23 cellular contexts compared by ENCODE assay signal in the genomic region with DNA sequence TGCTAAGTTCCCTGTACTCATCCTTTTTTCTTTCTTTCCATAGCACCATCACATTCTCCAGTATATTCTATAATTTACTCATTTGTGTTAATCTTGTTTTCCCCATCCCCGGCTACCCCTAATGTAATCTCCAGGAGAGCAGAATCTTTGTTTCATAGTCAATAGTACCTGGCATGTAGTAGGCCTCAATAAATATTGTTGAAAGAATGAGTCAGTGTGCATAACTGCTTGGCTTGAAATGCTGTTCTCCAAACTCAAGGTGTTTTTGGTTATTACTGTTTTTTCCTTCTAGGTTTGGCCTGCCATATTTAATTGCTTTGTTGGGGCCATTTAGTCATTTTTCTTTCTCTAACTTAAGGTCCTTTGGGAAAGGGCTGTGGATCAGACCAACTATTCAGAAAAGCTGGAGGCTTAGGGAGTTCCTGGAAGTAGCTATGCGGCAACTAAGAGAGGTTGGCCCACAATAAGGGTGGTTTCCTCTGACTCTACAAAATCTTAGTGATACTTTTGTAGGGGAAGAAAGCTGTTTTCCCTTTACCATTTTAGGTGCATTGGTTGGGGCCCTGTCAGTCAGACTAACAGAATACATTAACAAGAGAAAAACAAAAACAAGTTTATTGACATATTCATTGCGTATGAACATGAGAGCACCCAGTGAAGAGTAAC. TPM values are rescaled to one million over a fixed set of nuclear protein-coding genes. Genes with fewer than 3 reads are reported as not detected.
DNase-seq lines count a peak whose midpoint lies in the region; ATAC-seq, FAIRE-seq and TF ChIP-seq lines count a peak whose summit lies in the region.
"Had no signal": no experiment of that assay in that cellular context is flagged by ENCODE, and none has a peak within 500 bp of the region (broad histone marks: within the 10 kb centered on the region; RNA-seq: fewer than 3 reads in every experiment).

No MANE protein-coding gene starts in this region.

- H3K27me3 ChIP-seq in right lobe of liver (no peaks in the 10 kb centered on the region), HepG2 (ENCODE audit: control insufficient read depth in 1 of 2, insufficient read depth in 2 of 2, low read length in 2 of 2) (no peaks in the 10 kb centered on the region; a peak in 1 of 5 replicates), mammary epithelial cell (ENCODE audit: insufficient read depth, low read length) (no peaks in the 10 kb centered on the region)
- H3K27me3 ChIP-seq: ascending aorta, colonic mucosa, Peyer's patch had no signal

- WGBS in right lobe of liver (ENCODE audit: insufficient coverage, low coverage, low lambda C conversion rate, missing lambda C conversion rate), result 52% methylated on average over 3 of the region's 3 CpGs
- 93% methylated on average over 3 of the region's 3 CpGs for WGBS in HepG2 (ENCODE audit: low lambda C conversion rate)
- WGBS in mammary epithelial cell (ENCODE audit: low coverage, missing lambda C conversion rate), result 77% methylated on average over 3 of the region's 3 CpGs

- H3K4me2 ChIP-seq in HepG2 (ENCODE audit: low read depth, low read length) (no peak overlapping the region), mammary epithelial cell (ENCODE audit: insufficient read depth, low read depth, low read length) (no peak overlapping the region)
- H3K4me2 ChIP-seq: SK-N-SH had no signal

- no peaks in the 10 kb centered on the region for H4K20me1 ChIP-seq in HepG2 (ENCODE audit: insufficient read depth, low read length)
- no peaks in the 10 kb centered on the region for H4K20me1 ChIP-seq in mammary epithelial cell (ENCODE audit: insufficient read depth, low read length)

- CTCF ChIA-PET in HepG2 (lab: Yijun Ruan, JAX; ENCODE audit: low intra/inter-chr PET ratio, low total read pairs), result no interaction called here
- CTCF ChIA-PET in mammary epithelial cell (lab: Charles Lee; ENCODE audit: low non-redundant PET), result no interaction called here

- BruUV-seq in HepG2 (replicated peaks; lab: Mats Ljungman, UMichigan) (no TSS peak), mammary epithelial cell (replicated peaks; lab: Mats Ljungman, UMichigan) (no TSS peak)

- dilution Hi-C loops in mammary epithelial cell (cut with HindIII; ENCODE audit: low sequenced_read_pairs), result no loop called here

- peak overlapping the region; percentile 42 for H3K4me3 Mint-ChIP-seq in natural killer cell

- H3K79me2 ChIP-seq in HepG2 (ENCODE audit: insufficient read depth, low read length), result no peaks in the 10 kb centered on the region
- no peaks in the 10 kb centered on the region for H3K79me2 ChIP-seq in mammary epithelial cell (ENCODE audit: insufficient read depth, low read length)

- no peaks in the 10 kb centered on the region for H3K36me3 ChIP-seq in right lobe of liver
- H3K36me3 ChIP-seq in HepG2 (replicated peaks in 1 of 2; ENCODE audit: control insufficient read depth in 1 of 2, insufficient read depth in 2 of 2, low read length in 2 of 2), result no peaks in the 10 kb centered on the region
- H3K36me3 ChIP-seq in mammary epithelial cell (ENCODE audit: insufficient read depth, low read length), result no peaks in the 10 kb centered on the region
- H3K36me3 ChIP-seq: colonic mucosa, Peyer's patch had no signal

- H3K4me1 ChIP-seq in right lobe of liver (peaks cover 0 to 21% (median 0%) of the 10 kb centered on the region in 4 donors), HepG2 (ENCODE audit: insufficient read depth, low read length) (peaks cover 14% of the 10 kb centered on the region), mammary epithelial cell (ENCODE audit: insufficient read depth, low read length) (peaks cover 43% of the 10 kb centered on the region)
- H3K4me1 ChIP-seq: colonic mucosa had no signal

- no peak for TF ChIP-seq EP300 in HepG2 (IDR thresholded peaks at IDR 0.05; ENCODE audit: low read depth in 2 of 2, low read length in 2 of 2)
- TF ChIP-seq EP300 in HepG2 (CRISPR knock-in tag; IDR thresholded peaks at IDR 0.05; ENCODE audit: borderline replicate concordance), result no peak

- H3K4me3 ChIP-seq in right lobe of liver (no peak overlapping the region), HepG2 (replicated peaks in 1 of 3; ENCODE audit: insufficient read depth in 1 of 3, low read depth in 2 of 3, low read length in 3 of 3) (no peak overlapping the region), mammary epithelial cell (replicated peaks in 1 of 3; ENCODE audit: insufficient read depth in 1 of 3, low read depth in 2 of 3, low read length in 3 of 3) (no peak overlapping the region)
- H3K4me3 ChIP-seq: ascending aorta, colonic mucosa, Peyer's patch had no signal

- TF ChIP-seq RAD21 in HepG2 (CRISPR knock-in tag; IDR thresholded peaks at IDR 0.05), result no peak

- H3K36me3 Mint-ChIP-seq in natural killer cell, result no peaks in the 10 kb centered on the region

- TF ChIP-seq CTCF in right lobe of liver (IDR thresholded peaks at IDR 0.05) (no peak), HepG2 (CRISPR knock-in tag; IDR thresholded peaks at IDR 0.05) (no peak), mammary epithelial cell (conservative IDR thresholded peaks at IDR 0.05 in 1 of 2, IDR thresholded peaks at IDR 0.05 in 1 of 2; ENCODE audit: extremely low read depth in 1 of 2, insufficient read depth in 1 of 2, low read depth in 1 of 2, low read length in 2 of 2) (no peak), natural killer cell (IDR thresholded peaks at IDR 0.05) (no peak)

- intact Hi-C loops in right lobe of liver (cut with DNase I) (no loop called here), HepG2 (cut with micrococcal nuclease; ENCODE audit: unreplicated experiment) (no loop called here), mammary epithelial cell (cut with micrococcal nuclease) (no loop called here), natural killer cell (cut with micrococcal nuclease) (loop anchor here (5.0 kb wide), 1 partner anchor 34 kb away; no protein-coding TSS in a partner anchor)

- in situ Hi-C loops in HepG2 (cut with HindIII; ENCODE audit: extremely low pct_ligation_motif_present, low pct_unique_long_range_greater_than_20kb), result no loop called here
- in situ Hi-C loops in mammary epithelial cell (cut with MboI; ENCODE audit: low sequenced_read_pairs in 2 of 2), result no loop called here

- peak overlapping the region; percentile 73 to 87 for H3K27ac Mint-ChIP-seq in natural killer cell
- H3K27ac Mint-ChIP-seq: activated T-helper 2 cell treated with anti-CD3 and anti-CD28 coated beads, Interferon-gamma antibody, Interleukin-2, Interleukin-4, amounts not matched to agents 10 μg/mL and 5 μg/mL and 100 μg/mL, durations not matched to agents 14 hours and 24 hours and 36 hours had no signal

- no peak overlapping the region for H3K9ac ChIP-seq in HepG2 (ENCODE audit: insufficient read depth, low read depth, low read length)
- no peak overlapping the region for H3K9ac ChIP-seq in mammary epithelial cell (ENCODE audit: insufficient read depth, low read length)
- H3K9ac ChIP-seq: SK-N-SH had no signal

- H3K9me3 Mint-ChIP-seq in natural killer cell, result no peaks in the 10 kb centered on the region
- H3K9me3 Mint-ChIP-seq: activated T-helper 2 cell treated with anti-CD3 and anti-CD28 coated beads, Interferon-gamma antibody, Interleukin-2, Interleukin-4, amounts not matched to agents 10 μg/mL and 5 μg/mL and 100 μg/mL, durations not matched to agents 14 hours and 24 hours and 36 hours had no signal

- H3K27ac ChIP-seq in right lobe of liver, result no peak overlapping the region
- H3K27ac ChIP-seq in HepG2 (ENCODE audit: extremely low read length, insufficient read depth, low read length), result no peak overlapping the region
- H3K27ac ChIP-seq in mammary epithelial cell (ENCODE audit: insufficient read depth, low read depth, low read length), result no peak overlapping the region
- H3K27ac ChIP-seq: ascending aorta, colonic mucosa, Peyer's patch had no signal

- H3K9me3 ChIP-seq in right lobe of liver (no peaks in the 10 kb centered on the region), HepG2 (ENCODE audit: low read length) (no peaks in the 10 kb centered on the region), mammary epithelial cell (replicated peaks; ENCODE audit: insufficient read depth, low read length) (no peaks in the 10 kb centered on the region)
- H3K9me3 ChIP-seq: ascending aorta, colonic mucosa, Peyer's patch, SK-N-SH had no signal

- FAIRE-seq in HepG2 (lab: Jason Lieb, UNC), result no peak
- FAIRE-seq: endothelial cell of umbilical vein, TTC549 had no signal

- no peak for DNase-seq in right lobe of liver
- no peak for DNase-seq in HepG2 (ENCODE audit: low spot score)
- DNase-seq in mammary epithelial cell, result peak; percentile 48
- no peak for DNase-seq in natural killer cell
- no peak for DNase-seq in activated CD4-positive, CD25-positive, alpha-beta regulatory T cell (lab: John Stamatoyannopoulos, UW)
- no peak for DNase-seq in pons (ENCODE audit: low spot score)
- DNase-seq: colonic mucosa; COR-L47; NCI-H1436; NCI-H82; Peyer's patch; SK-N-SH; stimulated activated CD4-positive, alpha-beta T cell treated with anti-CD3 and anti-CD28 coated beads, Interleukin-15, amount 100 ng/mL, for 24 hours had no signal

- H2AFZ ChIP-seq in HepG2 (ENCODE audit: low read length) (no peak overlapping the region), mammary epithelial cell (ENCODE audit: low read depth, low read length) (no peak overlapping the region)

- H3K4me1 Mint-ChIP-seq in natural killer cell, result peaks cover 75 to 78% of the 10 kb centered on the region in 2 donors

- no peak for TF ChIP-seq POLR2A in right lobe of liver (IDR thresholded peaks at IDR 0.05)
- no peak for TF ChIP-seq POLR2A in HepG2 (IDR thresholded peaks at IDR 0.05; ENCODE audit: insufficient read depth in 1 of 2, low read depth in 2 of 2, low read length in 2 of 2)

- POLR2A ChIA-PET in HepG2 (lab: Yijun Ruan, JAX), result no interaction called here

- no peaks in the 10 kb centered on the region for H3K27me3 Mint-ChIP-seq in natural killer cell (ENCODE audit: low read depth in 2 of 2)

- ATAC-seq in right lobe of liver (peak in 3 of 4 donors; percentile 18 to 82 (median 44)), HepG2 (no peak), natural killer cell (no peak), GM18907 (IDR thresholded peaks at IDR 0.05; ENCODE audit: unreplicated experiment) (no peak)

RNA-seq across cellular contexts. Expression of gene KAT2B, which starts 28.4 kb away (rescaled TPM):
- 10 to 100 TPM; 25.6 to 35.7 (median 30.3) TPM for total RNA-seq in right lobe of liver
- 0.97 and 1.00 TPM in 2 replicates for total RNA-seq in HepG2 (2016; rRNA removed; fragmentation: Illumina TruSeq; extraction: Trizol)
- 0.09 and 0.30 TPM in 2 replicates for total RNA-seq in HepG2 (2016; cell fraction: cytosol; rRNA removed; fragmentation: Illumina TruSeq; extraction: Trizol; ENCODE audit: low read depth)
- 1.5 and 2.1 TPM in 2 replicates for total RNA-seq in HepG2 (2016; cell fraction: insoluble cytoplasmic fraction; rRNA removed; fragmentation: Illumina TruSeq; extraction: Trizol)
- total RNA-seq in HepG2 (2016; cell fraction: membrane; rRNA removed; fragmentation: Illumina TruSeq; extraction: Trizol), result 0.76 and 1.1 TPM in 2 replicates
- 2.9 and 3.8 TPM in 2 replicates for total RNA-seq in HepG2 (2016; cell fraction: nucleus; rRNA removed; fragmentation: Illumina TruSeq; extraction: Trizol)
- polyA plus RNA-seq in HepG2 (2011; rRNA removed), result 1.4 and 1.7 TPM in 2 replicates
- 0.52 and 0.92 TPM in 2 replicates for polyA plus RNA-seq in HepG2 (2011; cell fraction: cytosol; rRNA removed)
- polyA plus RNA-seq in HepG2 (2011; cell fraction: nucleus; rRNA removed), result 1.9 and 2.4 TPM in 2 replicates
- polyA plus RNA-seq in HepG2 (2012), result 1.3 and 1.7 TPM in 2 replicates
- 0.16 and 0.21 TPM in 2 replicates for polyA plus RNA-seq in HepG2 (2016; cell fraction: cytosol; fragmentation: Illumina TruSeq; extraction: Trizol; ENCODE audit: low read depth)
- 1.2 and 1.7 TPM in 2 replicates for polyA plus RNA-seq in HepG2 (2016; cell fraction: insoluble cytoplasmic fraction; fragmentation: Illumina TruSeq; extraction: Trizol; ENCODE audit: low read depth)
- polyA plus RNA-seq in HepG2 (2016; cell fraction: membrane; fragmentation: Illumina TruSeq; extraction: Trizol; ENCODE audit: low read depth), result 0.60 and 0.66 TPM in 2 replicates
- 2.6 and 3.1 TPM in 2 replicates for polyA plus RNA-seq in HepG2 (2016; cell fraction: nucleus; fragmentation: Illumina TruSeq; extraction: Trizol; ENCODE audit: insufficient read depth, low read depth)
- polyA minus RNA-seq in HepG2 (2011; rRNA and poly(A)+ RNA removed; ENCODE audit: low replicate concordance), result 1.3 and 6.1 TPM in 2 replicates
- polyA minus RNA-seq in HepG2 (2011; cell fraction: cytosol; rRNA and poly(A)+ RNA removed), result 1.7 and 2.0 TPM in 2 replicates
- 3.2 and 4.8 TPM in 2 replicates for polyA minus RNA-seq in HepG2 (2011; cell fraction: nucleus; rRNA and poly(A)+ RNA removed)
- 10 to 100 TPM in 1 of 2 donors, 1 to 10 TPM in 1; 8.6 to 16.2 TPM for total RNA-seq in mammary epithelial cell
- 3.4 TPM for polyA plus RNA-seq in mammary epithelial cell
- polyA minus RNA-seq in mammary epithelial cell, result 9.9 TPM
- total RNA-seq in natural killer cell, result 100 to 1,000 TPM; 132 to 156 (median 146) TPM

RNA-seq across cellular contexts. Expression of gene PP2D1, which starts 56.6 kb away (rescaled TPM):
- total RNA-seq in right lobe of liver (not detected), HepG2 (2016; rRNA removed; fragmentation: Illumina TruSeq; extraction: Trizol) (not detected in 2 replicates), mammary epithelial cell (not detected), natural killer cell (not detected)
- total RNA-seq in HepG2 (2016; cell fraction: cytosol; rRNA removed; fragmentation: Illumina TruSeq; extraction: Trizol; ENCODE audit: low read depth), result not detected in 2 replicates
- not detected in 2 replicates for total RNA-seq in HepG2 (2016; cell fraction: insoluble cytoplasmic fraction; rRNA removed; fragmentation: Illumina TruSeq; extraction: Trizol)
- total RNA-seq in HepG2 (2016; cell fraction: membrane; rRNA removed; fragmentation: Illumina TruSeq; extraction: Trizol), result not detected in 2 replicates
- total RNA-seq in HepG2 (2016; cell fraction: nucleus; rRNA removed; fragmentation: Illumina TruSeq; extraction: Trizol), result not detected in 2 replicates
- polyA plus RNA-seq in HepG2 (2011; rRNA removed) (not detected in 2 replicates), mammary epithelial cell (not detected)
- polyA plus RNA-seq in HepG2 (2011; cell fraction: cytosol; rRNA removed), result not detected in 2 replicates
- polyA plus RNA-seq in HepG2 (2011; cell fraction: nucleus; rRNA removed), result not detected in 2 replicates
- polyA plus RNA-seq in HepG2 (2012), result 0.09 and 0.20 TPM in 2 replicates
- not detected in 2 replicates for polyA plus RNA-seq in HepG2 (2016; cell fraction: cytosol; fragmentation: Illumina TruSeq; extraction: Trizol; ENCODE audit: low read depth)
- polyA plus RNA-seq in HepG2 (2016; cell fraction: insoluble cytoplasmic fraction; fragmentation: Illumina TruSeq; extraction: Trizol; ENCODE audit: low read depth), result not detected in 2 replicates
- not detected in 2 replicates for polyA plus RNA-seq in HepG2 (2016; cell fraction: membrane; fragmentation: Illumina TruSeq; extraction: Trizol; ENCODE audit: low read depth)
- not detected in 2 replicates for polyA plus RNA-seq in HepG2 (2016; cell fraction: nucleus; fragmentation: Illumina TruSeq; extraction: Trizol; ENCODE audit: insufficient read depth, low read depth)
- not detected in 2 replicates for polyA minus RNA-seq in HepG2 (2011; rRNA and poly(A)+ RNA removed; ENCODE audit: low replicate concordance)
- not detected in 2 replicates for polyA minus RNA-seq in HepG2 (2011; cell fraction: cytosol; rRNA and poly(A)+ RNA removed)
- polyA minus RNA-seq in HepG2 (2011; cell fraction: nucleus; rRNA and poly(A)+ RNA removed), result not detected in 2 replicates
- polyA minus RNA-seq in mammary epithelial cell, result not detected
- total RNA-seq: activated T-helper 2 cell treated with anti-CD3 and anti-CD28 coated beads, Interferon-gamma antibody, Interleukin-2, Interleukin-4, amounts not matched to agents 10 μg/mL and 5 μg/mL and 100 μg/mL, durations not matched to agents 14 hours and 24 hours and 36 hours; ascending aorta; colonic mucosa; Daoy; endothelial cell of umbilical vein; HT-29; LHCN-M2; lower leg skin; Peyer's patch had no signal
- polyA plus RNA-seq: endothelial cell of umbilical vein, neural cell, SK-N-SH had no signal

Comparison
In these comparisons a context has a peak if more than half of its experiments do, and no peak if none do; other contexts are left out.
1. ATAC-seq: peak in right lobe of liver (3 of 4); none in HepG2 (single experiment), natural killer cell (0 of 3) and GM18907 (single experiment).